Comparison of ENCODE assay signal across 18 cellular contexts in the genomic region with DNA sequence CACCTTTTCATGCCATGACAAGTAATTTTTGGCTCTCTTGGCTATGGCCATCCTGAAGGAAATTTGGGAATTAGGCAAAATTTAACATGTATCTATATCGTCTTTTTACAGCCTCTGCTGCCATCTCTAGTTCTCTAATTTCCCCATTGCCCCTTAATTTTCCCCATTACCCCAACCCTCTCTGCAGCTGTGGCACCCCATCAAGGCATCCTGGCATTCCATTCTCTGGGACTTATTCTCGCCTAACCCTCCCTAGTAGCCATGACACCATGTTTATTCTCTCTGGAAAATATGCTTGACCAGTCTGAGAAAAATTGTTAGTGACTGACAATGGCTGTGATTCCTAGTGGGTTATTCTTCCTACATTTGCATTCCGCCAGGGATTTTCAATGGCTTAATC.
"Had no signal": no experiment of that assay in that cellular context is flagged by ENCODE, and none has a peak within 500 bp of the region (broad histone marks: within the 10 kb centered on the region; RNA-seq: fewer than 3 reads in every experiment).

No MANE protein-coding gene starts in this region.

- H3K4me3 Mint-ChIP-seq: activated CD4-positive, alpha-beta memory T cell treated with anti-CD3 and anti-CD28 coated beads for 36 hours; activated naive CD8-positive, alpha-beta T cell treated with anti-CD3 and anti-CD28 coated beads for 36 hours; nephron; stimulated activated memory B cell treated with anti-CD40 and anti-IgM and Interleukin-4, amounts not matched to agents 10 μg/mL and 1 μg/mL and 100 μg/mL, for 72 hours had no signal

- H3K79me2 ChIP-seq: parathyroid adenoma had no signal

- H3K9me3 Mint-ChIP-seq: activated CD4-positive, alpha-beta memory T cell treated with anti-CD3 and anti-CD28 coated beads for 36 hours; activated naive CD8-positive, alpha-beta T cell treated with anti-CD3 and anti-CD28 coated beads for 36 hours; nephron; stimulated activated memory B cell treated with anti-CD40 and anti-IgM and Interleukin-4, amounts not matched to agents 10 μg/mL and 1 μg/mL and 100 μg/mL, for 72 hours had no signal

- DNase-seq: activated CD4-positive, alpha-beta memory T cell treated with anti-CD3 and anti-CD28 coated beads for 36 hours; activated CD4-positive, alpha-beta T cell treated with anti-CD3 and anti-CD28 coated beads for 48 hours; activated naive CD4-positive, alpha-beta T cell treated with Interleukin-2 at 50 U/mL for 16 hours; activated naive CD8-positive, alpha-beta T cell treated with anti-CD3 and anti-CD28 coated beads for 36 hours; activated T-cell treated with anti-CD3 and anti-CD28 coated beads, Interleukin-2, amount 50 U/mL, for 48 hours; kidney; lower lobe of right lung; right cardiac atrium; stimulated activated CD4-positive, alpha-beta T cell treated with anti-CD3 and anti-CD28 coated beads, Interleukin-2, amount 100 ng/mL, for 24 hours; stomach; uterus had no signal

- H3K4me1 Mint-ChIP-seq: stimulated activated memory B cell treated with anti-CD40 and anti-IgM and Interleukin-4, amounts not matched to agents 10 μg/mL and 1 μg/mL and 100 μg/mL, for 72 hours had no signal

- H3K9ac ChIP-seq: parathyroid adenoma had no signal

- ATAC-seq: left lobe of liver; lower lobe of right lung; right cardiac atrium; stimulated activated memory B cell treated with anti-CD40 and anti-IgM and Interleukin-4, amounts not matched to agents 10 μg/mL and 1 μg/mL and 100 μg/mL, for 72 hours had no signal

- H3K27me3 Mint-ChIP-seq: activated CD4-positive, alpha-beta memory T cell treated with anti-CD3 and anti-CD28 coated beads for 36 hours; activated naive CD8-positive, alpha-beta T cell treated with anti-CD3 and anti-CD28 coated beads for 36 hours; stimulated activated memory B cell treated with anti-CD40 and anti-IgM and Interleukin-4, amounts not matched to agents 10 μg/mL and 1 μg/mL and 100 μg/mL, for 72 hours had no signal

- H3K36me3 Mint-ChIP-seq: activated CD4-positive, alpha-beta memory T cell treated with anti-CD3 and anti-CD28 coated beads for 36 hours had no signal

- H3K36me3 ChIP-seq: lower lobe of right lung, neutrophil, stomach, uterus had no signal

- H3K9me3 ChIP-seq: lower lobe of right lung, neutrophil, stomach, uterus had no signal

- H3K27ac ChIP-seq: lower lobe of right lung, neutrophil, parathyroid adenoma, stomach, uterus had no signal

- H3K27ac Mint-ChIP-seq: activated CD4-positive, alpha-beta memory T cell treated with anti-CD3 and anti-CD28 coated beads for 36 hours; activated naive CD8-positive, alpha-beta T cell treated with anti-CD3 and anti-CD28 coated beads for 36 hours; nephron; stimulated activated memory B cell treated with anti-CD40 and anti-IgM and Interleukin-4, amounts not matched to agents 10 μg/mL and 1 μg/mL and 100 μg/mL, for 72 hours had no signal

- H3K4me3 ChIP-seq: coronary artery, lower lobe of right lung, skin epidermis, stomach, uterus had no signal

- H2AFZ ChIP-seq: parathyroid adenoma had no signal

- H3K27me3 ChIP-seq: neutrophil, stomach, uterus had no signal

- H3K4me1 ChIP-seq: uterus had no signal
